16 cellular contexts compared by ENCODE assay signal in the genomic region with DNA sequence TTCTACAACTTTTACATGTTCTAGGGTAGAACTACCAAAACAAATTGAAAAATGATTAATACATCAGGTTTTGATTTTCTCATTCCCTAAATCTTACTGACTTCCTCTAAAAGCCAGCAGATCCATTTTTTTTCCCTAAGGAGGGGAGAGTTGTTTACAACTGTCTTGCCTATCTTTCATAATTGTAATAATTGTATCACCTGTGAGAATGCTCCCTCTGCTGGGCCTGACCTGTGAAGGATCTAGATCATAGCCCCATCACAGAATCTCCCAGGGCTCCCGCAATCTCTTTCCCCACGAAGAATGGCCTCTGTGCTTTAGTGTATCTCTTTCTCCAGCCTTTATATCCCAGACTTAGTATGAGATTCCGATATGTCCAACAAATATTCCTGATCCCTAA. TPM values are rescaled to one million over a fixed set of nuclear protein-coding genes. Genes with fewer than 3 reads are reported as not detected.
A peak's percentile ranks its signal among the peaks of the same experiment; 100 is the strongest.
DNase-seq lines count a peak whose midpoint lies in the region; ATAC-seq, FAIRE-seq and TF ChIP-seq lines count a peak whose summit lies in the region.
"Had no signal": no experiment of that assay in that cellular context is flagged by ENCODE, and none has a peak within 500 bp of the region (broad histone marks: within the 10 kb centered on the region; RNA-seq: fewer than 3 reads in every experiment).

No MANE protein-coding gene starts in this region.

- in situ Hi-C loops in brain microvascular endothelial cell (cut with HindIII; ENCODE audit: low pct_ligation_motif_present, low sequenced_read_pairs) = no loop called here

- TF ChIP-seq RAD21 in A549 (conservative IDR thresholded peaks at IDR 0.05 in 1 of 2, IDR thresholded peaks at IDR 0.05 in 1 of 2) = peak in 1 of 2 experiments; percentile 24; a peak in 1 of 5 replicates

- H3K9me3 ChIP-seq in A549 = no peaks in the 10 kb centered on the region
- H3K9me3 ChIP-seq in effector memory CD4-positive, alpha-beta T cell (ENCODE audit: control insufficient read depth, low read length) = no peaks in the 10 kb centered on the region

- TF ChIP-seq EP300 in A549 (IDR thresholded peaks at IDR 0.05) = no peak

- no peak for TF ChIP-seq POLR2A in A549 (IDR thresholded peaks at IDR 0.05; ENCODE audit: low read length)

- peaks cover 16% of the 10 kb centered on the region; the same call in 1 of the 2 replicates for H3K27me3 ChIP-seq in KMS-11 (ENCODE audit: insufficient read depth, low read depth)
- H3K27me3 ChIP-seq in brain microvascular endothelial cell (replicated peaks) = no peaks in the 10 kb centered on the region
- peaks cover 24% of the 10 kb centered on the region for H3K27me3 ChIP-seq in effector memory CD4-positive, alpha-beta T cell (replicated peaks; ENCODE audit: control insufficient read depth, insufficient read depth, low read length, poor library complexity, severe bottlenecking)

- TF ChIP-seq CTCF in A549 (IDR thresholded peaks at IDR 0.05) = peak; percentile 36
- TF ChIP-seq CTCF in KMS-11 (conservative IDR thresholded peaks at IDR 0.05; ENCODE audit: low read depth, low read length) = 0 out of 2 replicates have a peak, but pooled peaks have one; percentile 31
- peak; percentile 38 for TF ChIP-seq CTCF in brain microvascular endothelial cell (IDR thresholded peaks at IDR 0.05; ENCODE audit: low read depth, low read length, missing control alignments)
- no peak for TF ChIP-seq CTCF in omental fat pad (IDR thresholded peaks at IDR 0.05)

- peaks cover 9% of the 10 kb centered on the region for H3K4me1 ChIP-seq in A549
- H3K4me1 ChIP-seq in KMS-11 (ENCODE audit: low read depth, poor library complexity, severe bottlenecking) = no peaks in the 10 kb centered on the region
- H3K4me1 ChIP-seq in effector memory CD4-positive, alpha-beta T cell (ENCODE audit: control insufficient read depth, insufficient read depth, low read length, poor library complexity, severe bottlenecking) = peaks cover 5% of the 10 kb centered on the region

- H3K9ac ChIP-seq in KMS-11 = no peak overlapping the region
- H3K9ac ChIP-seq: neural progenitor cell had no signal

- H3K79me2 ChIP-seq in KMS-11 (ENCODE audit: insufficient read depth, low read depth) = no peaks in the 10 kb centered on the region

- DNase-seq in A549 (ENCODE audit: low read depth in 1 of 2, low spot score in 1 of 2) = peak in 1 of 2 experiments; percentile 44
- peak; percentile 10 for DNase-seq in COLO668 (lab: John Stamatoyannopoulos, UW; ENCODE audit: unreplicated experiment)
- DNase-seq in brain microvascular endothelial cell = no peak
- no peak for DNase-seq in effector memory CD4-positive, alpha-beta T cell
- no peak for DNase-seq in omental fat pad (ENCODE audit: low spot score)
- DNase-seq: activated CD4-positive, alpha-beta T cell treated with anti-CD3 and anti-CD28 coated beads, Interleukin-2, amount 50 U/mL, for 1 hour; CD8-positive, alpha-beta memory T cell; hippocampal formation; NCI-H1694; T-helper 1 cell had no signal

- POLR2A ChIA-PET in A549 (lab: Yijun Ruan, JAX) = no interaction called here

- H3K4me3 ChIP-seq in A549 (no peak overlapping the region), KMS-11 (IDR thresholded peaks at IDR 0.05; ENCODE audit: insufficient read depth, low read depth, low read length) (no peak overlapping the region), brain microvascular endothelial cell (ENCODE audit: low read depth, low read length) (no peak overlapping the region)
- H3K4me3 ChIP-seq in effector memory CD4-positive, alpha-beta T cell (ENCODE audit: insufficient read depth, low read depth, low read length, poor library complexity, severe bottlenecking) = no peak overlapping the region
- H3K4me3 ChIP-seq: GM23338, neural progenitor cell, skin epidermis had no signal

- FAIRE-seq in A549 (lab: Jason Lieb, UNC) = no peak

- H3K27ac ChIP-seq in A549 = no peak overlapping the region
- no peak overlapping the region for H3K27ac ChIP-seq in KMS-11
- H3K27ac ChIP-seq in brain microvascular endothelial cell = no peak overlapping the region
- H3K27ac ChIP-seq in effector memory CD4-positive, alpha-beta T cell (ENCODE audit: insufficient read depth, low read length, poor library complexity, severe bottlenecking) = no peak overlapping the region
- H3K27ac ChIP-seq: neural progenitor cell, skin epidermis had no signal

- no peak overlapping the region for H3K4me2 ChIP-seq in A549
- H3K4me2 ChIP-seq in KMS-11 = no peak overlapping the region
- H3K4me2 ChIP-seq: GM23338, neural progenitor cell had no signal

- ATAC-seq in A549 (peak in 1 of 2 experiments; percentile 35; a peak in 2 of 6 replicates), omental fat pad (ENCODE audit: low FRiP score) (no peak), HG03521 (IDR thresholded peaks at IDR 0.05; ENCODE audit: unreplicated experiment) (no peak), HG03045 (IDR thresholded peaks at IDR 0.05; ENCODE audit: unreplicated experiment) (no peak)
- ATAC-seq: GM23338 had no signal

- no peaks in the 10 kb centered on the region for H3K36me3 ChIP-seq in KMS-11 (ENCODE audit: insufficient read depth)
- no peaks in the 10 kb centered on the region for H3K36me3 ChIP-seq in brain microvascular endothelial cell (replicated peaks)
- no peaks in the 10 kb centered on the region for H3K36me3 ChIP-seq in effector memory CD4-positive, alpha-beta T cell (ENCODE audit: control insufficient read depth, insufficient read depth, low read length)
- H3K36me3 ChIP-seq: neural progenitor cell had no signal

- H4K20me1 ChIP-seq in KMS-11 (ENCODE audit: insufficient read depth) = no peaks in the 10 kb centered on the region

- H2AFZ ChIP-seq in KMS-11 (ENCODE audit: low read depth) = no peak overlapping the region
- H2AFZ ChIP-seq: GM23338, neural progenitor cell had no signal

- WGBS in A549 (ENCODE audit: missing lambda C conversion rate) = 50% methylated on average over 3 of the region's 3 CpGs

- CTCF ChIA-PET in A549 (lab: Yijun Ruan, JAX) = interaction anchor here (0.6 to 5.9 kb wide), 13 partner anchors 9 to 89 kb away, joined by 3 to 45 read pairs (median 4); a partner anchor contains a TSS

TF ChIP-seq in A549, 52 proteins besides CTCF, POLR2A, EP300 and RAD21:
- TF ChIP-seq NPAS2 (CRISPR knock-in tag; IDR thresholded peaks at IDR 0.05; ENCODE audit: borderline replicate concordance) (no peak), SMC3 (IDR thresholded peaks at IDR 0.05) (0 out of 3 replicates have a peak, but pooled peaks have one; percentile 18)

RNA-seq across cellular contexts. Expression of a gene that starts 9.1 kb away (rescaled TPM):
- polyA plus RNA-seq in A549 (2011; rRNA removed) (0.30 and 0.40 TPM in 2 replicates), A549 (2017; fragmentation: RNase III; extraction: RNeasy Plus Mini Kit Qiagen cat#74134 plus additional on column Dnase treatment) (0.27 to 0.53 TPM (median 0.31 TPM) in 3 replicates)
- 0.39 and 0.41 TPM in 2 replicates for polyA plus RNA-seq in A549 (2012; cell fraction: cytosol; rRNA removed)
- 0.64 and 1.3 TPM in 2 replicates for polyA plus RNA-seq in A549 (2012; cell fraction: nucleus; rRNA removed)
- polyA minus RNA-seq in A549 (2011; rRNA and poly(A)+ RNA removed) = 0.33 and 1.0 TPM in 2 replicates
- total RNA-seq in omental fat pad = 10 to 100 TPM in 2 of 4 donors, 1 to 10 TPM in 2; 7.5 to 12.4 (median 9.1) TPM

RNA-seq across cellular contexts. Expression of a gene that starts 9.9 kb away (rescaled TPM):
- polyA plus RNA-seq in A549 (2011; rRNA removed) (3.7 and 4.0 TPM in 2 replicates), A549 (2017; fragmentation: RNase III; extraction: RNeasy Plus Mini Kit Qiagen cat#74134 plus additional on column Dnase treatment) (3.2 to 5.1 TPM (median 5.0 TPM) in 3 replicates)
- 4.3 and 5.2 TPM in 2 replicates for polyA plus RNA-seq in A549 (2012; cell fraction: cytosol; rRNA removed)
- 9.4 and 10.4 TPM in 2 replicates for polyA plus RNA-seq in A549 (2012; cell fraction: nucleus; rRNA removed)
- polyA minus RNA-seq in A549 (2011; rRNA and poly(A)+ RNA removed) = 4.5 and 4.9 TPM in 2 replicates
- total RNA-seq in omental fat pad = 10 to 100 TPM; 16.0 to 39.4 (median 30.5) TPM

RNA-seq across cellular contexts. Expression of a gene that starts 14.9 kb away (rescaled TPM):
- polyA plus RNA-seq in A549 (2011; rRNA removed) (28.7 and 33.7 TPM in 2 replicates), A549 (2017; fragmentation: RNase III; extraction: RNeasy Plus Mini Kit Qiagen cat#74134 plus additional on column Dnase treatment) (33.6 to 36.5 TPM (median 34.0 TPM) in 3 replicates)
- polyA plus RNA-seq in A549 (2012; cell fraction: cytosol; rRNA removed) = 58.3 and 59.8 TPM in 2 replicates
- polyA plus RNA-seq in A549 (2012; cell fraction: nucleus; rRNA removed) = 77.1 and 87.8 TPM in 2 replicates
- polyA minus RNA-seq in A549 (2011; rRNA and poly(A)+ RNA removed) = 36.0 and 41.3 TPM in 2 replicates
- 10 to 100 TPM; 30.7 to 45.6 (median 36.8) TPM for total RNA-seq in omental fat pad

RNA-seq across cellular contexts. Expression of a gene that starts 15.1 kb away (rescaled TPM):
- 129 and 181 TPM in 2 replicates for polyA plus RNA-seq in A549 (2011; rRNA removed)
- polyA plus RNA-seq in A549 (2012; cell fraction: cytosol; rRNA removed) = 262 and 310 TPM in 2 replicates
- polyA plus RNA-seq in A549 (2012; cell fraction: nucleus; rRNA removed) = 733 and 769 TPM in 2 replicates
- 160 to 164 TPM (median 163 TPM) in 3 replicates for polyA plus RNA-seq in A549 (2017; fragmentation: RNase III; extraction: RNeasy Plus Mini Kit Qiagen cat#74134 plus additional on column Dnase treatment)
- polyA minus RNA-seq in A549 (2011; rRNA and poly(A)+ RNA removed) = 182 and 216 TPM in 2 replicates
- total RNA-seq in omental fat pad = 100 to 1,000 TPM; 120 to 157 (median 146) TPM

RNA-seq across cellular contexts. Expression of a gene that starts 18.6 kb away (rescaled TPM):
- polyA plus RNA-seq in A549 (2011; rRNA removed) = 0.39 and 0.42 TPM in 2 replicates
- polyA plus RNA-seq in A549 (2012; cell fraction: cytosol; rRNA removed) = 0.25 and 0.27 TPM in 2 replicates
- polyA plus RNA-seq in A549 (2012; cell fraction: nucleus; rRNA removed) = 1.8 and 2.2 TPM in 2 replicates
- 0.09 to 0.21 TPM (median 0.15 TPM) in 3 replicates for polyA plus RNA-seq in A549 (2017; fragmentation: RNase III; extraction: RNeasy Plus Mini Kit Qiagen cat#74134 plus additional on column Dnase treatment)
- polyA minus RNA-seq in A549 (2011; rRNA and poly(A)+ RNA removed) = 0.21 and 0.63 TPM in 2 replicates
- not detected for total RNA-seq in omental fat pad
- polyA plus RNA-seq: CD8-positive, alpha-beta memory T cell had no signal

Comparison
In these comparisons a context has a peak if more than half of its experiments do, and no peak if none do; other contexts are left out.
1. CTCF ChIP-seq: peak in A549 (single experiment), KMS-11 (single experiment) and brain microvascular endothelial cell (single experiment); none in omental fat pad (0 of 3).